ENCODE assay signal across 16 cellular contexts in genomic region chr7:155793720-155794119, GRCh38. TPM values are rescaled to one million over a fixed set of nuclear protein-coding genes. Genes with fewer than 3 reads are reported as not detected.
DNase-seq lines count a peak whose midpoint lies in the region; ATAC-seq and TF ChIP-seq lines count a peak whose summit lies in the region.
"Had no signal": no experiment of that assay in that cellular context is flagged by ENCODE, and none has a peak within 500 bp of the region (broad histone marks: within the 10 kb centered on the region; RNA-seq: fewer than 3 reads in every experiment).

No MANE protein-coding gene starts in this region.

- TF ChIP-seq CTCF in chondrocyte (IDR thresholded peaks at IDR 0.05), result no peak
- TF ChIP-seq CTCF in spleen (IDR thresholded peaks at IDR 0.05 in 8 of 11, conservative IDR thresholded peaks at IDR 0.05 in 3 of 11), result no peak

- intact Hi-C loops in spleen (cut with DNase I; ENCODE audit: low total_unique reads), result loop anchor here (10.0 kb wide), 1 partner anchor 1021 kb away; no protein-coding TSS in a partner anchor

- H3K4me3 Mint-ChIP-seq in chondrocyte (ENCODE audit: unreplicated experiment), result no peak overlapping the region
- H3K4me3 Mint-ChIP-seq in natural killer cell treated with Interleukin-12 subunit alpha and Interleukin-12 subunit beta and Interleukin-15 and Interleukin-18, amount 100 ng/mL, for 72 hours, result no peak overlapping the region
- H3K4me3 Mint-ChIP-seq: CD8-positive, alpha-beta memory T cell had no signal

- DNase-seq in activated CD8-positive, alpha-beta memory T cell treated with anti-CD3 and anti-CD28 coated beads, Interleukin-2, amount 50 U/mL, for 4 hours, result peak; percentile 12
- no peak for DNase-seq in activated CD8-positive, alpha-beta memory T cell treated with anti-CD3 and anti-CD28 coated beads, Interleukin-2, amount 50 U/mL, for 48 hours
- DNase-seq in chondrocyte (ENCODE audit: low spot score) (peak; percentile 69), spleen (peak; percentile 54), NCI-H446 (lab: John Stamatoyannopoulos, UW) (no peak)
- peak; percentile 49 for DNase-seq in natural killer cell treated with Interleukin-12 subunit alpha and Interleukin-12 subunit beta and Interleukin-15 and Interleukin-18, amount 100 ng/mL, for 72 hours (ENCODE audit: low spot score)
- DNase-seq: Caco-2, DND-41, GDM1 had no signal

- H3K36me3 ChIP-seq in spleen, result no peaks in the 10 kb centered on the region

- peaks cover 0 to 50% (median 19%) of the 10 kb centered on the region in 7 donors for H3K27me3 ChIP-seq in spleen (replicated peaks in 1 of 7)

- no peak for TF ChIP-seq POLR2A in spleen (IDR thresholded peaks at IDR 0.05)

- H3K9me3 ChIP-seq in spleen, result no peaks in the 10 kb centered on the region
- H3K9me3 ChIP-seq: Caco-2 had no signal

- peaks cover 4% of the 10 kb centered on the region for H3K27me3 Mint-ChIP-seq in chondrocyte (ENCODE audit: low read depth)
- peaks cover 5 to 7% of the 10 kb centered on the region in 2 donors for H3K27me3 Mint-ChIP-seq in natural killer cell treated with Interleukin-12 subunit alpha and Interleukin-12 subunit beta and Interleukin-15 and Interleukin-18, amount 100 ng/mL, for 72 hours

- no peak overlapping the region for H3K27ac Mint-ChIP-seq in chondrocyte (ENCODE audit: unreplicated experiment)
- H3K27ac Mint-ChIP-seq in natural killer cell treated with Interleukin-12 subunit alpha and Interleukin-12 subunit beta and Interleukin-15 and Interleukin-18, amount 100 ng/mL, for 72 hours, result no peak overlapping the region
- H3K27ac Mint-ChIP-seq: CD8-positive, alpha-beta memory T cell had no signal

- H3K27ac ChIP-seq in spleen, result no peak overlapping the region
- H3K27ac ChIP-seq: 22Rv1, HL-60 had no signal

- peaks cover 5% of the 10 kb centered on the region for H3K9me3 Mint-ChIP-seq in chondrocyte (ENCODE audit: low read depth)
- no peaks in the 10 kb centered on the region for H3K9me3 Mint-ChIP-seq in natural killer cell treated with Interleukin-12 subunit alpha and Interleukin-12 subunit beta and Interleukin-15 and Interleukin-18, amount 100 ng/mL, for 72 hours
- H3K9me3 Mint-ChIP-seq: CD8-positive, alpha-beta memory T cell had no signal

- no peaks in the 10 kb centered on the region for H3K36me3 Mint-ChIP-seq in chondrocyte (ENCODE audit: low read depth)
- H3K36me3 Mint-ChIP-seq in natural killer cell treated with Interleukin-12 subunit alpha and Interleukin-12 subunit beta and Interleukin-15 and Interleukin-18, amount 100 ng/mL, for 72 hours, result no peaks in the 10 kb centered on the region
- H3K36me3 Mint-ChIP-seq: CD8-positive, alpha-beta memory T cell had no signal

- H3K4me3 ChIP-seq in spleen, result no peak overlapping the region

- no peaks in the 10 kb centered on the region for H3K4me1 Mint-ChIP-seq in chondrocyte (ENCODE audit: low read depth)
- no peaks in the 10 kb centered on the region for H3K4me1 Mint-ChIP-seq in natural killer cell treated with Interleukin-12 subunit alpha and Interleukin-12 subunit beta and Interleukin-15 and Interleukin-18, amount 100 ng/mL, for 72 hours (ENCODE audit: low read depth in 2 of 2)

- peaks cover 2 to 14% (median 8%) of the 10 kb centered on the region in 6 donors for H3K4me1 ChIP-seq in spleen

- ATAC-seq in natural killer cell treated with Interleukin-12 subunit alpha and Interleukin-12 subunit beta and Interleukin-15 and Interleukin-18, amount 100 ng/mL, for 72 hours, result peak in 1 of 2 donors; percentile 17
- no peak for ATAC-seq in SK-N-SH treated with all-trans-retinoic acid at 6 μM for 48 hours

- WGBS in spleen, 5 donors, result 77 to 89% (median 83%) methylated on average over 3 to 4 of the region's 4 CpGs

TF ChIP-seq in SK-N-SH treated with all-trans-retinoic acid at 6 μM for 48 hours, 23 proteins besides CTCF, POLR2A, EP300 and RAD21:
- TF ChIP-seq ARNTL (CRISPR knock-in tag; IDR thresholded peaks at IDR 0.05; ENCODE audit: borderline replicate concordance, low read depth), result no peak
- no peak for TF ChIP-seq CREB5 (CRISPR knock-in tag; IDR thresholded peaks at IDR 0.05; ENCODE audit: low read depth)
- TF ChIP-seq TCF4 (CRISPR knock-in tag; IDR thresholded peaks at IDR 0.05; ENCODE audit: borderline replicate concordance), result no peak
- TF ChIP-seq ZNF70 (CRISPR knock-in tag; IDR thresholded peaks at IDR 0.05), result no peak
- TF ChIP-seq CSDC2 (CRISPR knock-in tag; IDR thresholded peaks at IDR 0.05), result no peak
- no peak for TF ChIP-seq ZC3H10 (CRISPR knock-in tag; IDR thresholded peaks at IDR 0.05)
- no peak for TF ChIP-seq ZNF8 (CRISPR knock-in tag; IDR thresholded peaks at IDR 0.05)
- TF ChIP-seq PPARA (CRISPR knock-in tag; IDR thresholded peaks at IDR 0.05; ENCODE audit: borderline replicate concordance), result no peak
- no peak for TF ChIP-seq ISL1 (CRISPR knock-in tag; IDR thresholded peaks at IDR 0.05)
- TF ChIP-seq, protein P1, sequence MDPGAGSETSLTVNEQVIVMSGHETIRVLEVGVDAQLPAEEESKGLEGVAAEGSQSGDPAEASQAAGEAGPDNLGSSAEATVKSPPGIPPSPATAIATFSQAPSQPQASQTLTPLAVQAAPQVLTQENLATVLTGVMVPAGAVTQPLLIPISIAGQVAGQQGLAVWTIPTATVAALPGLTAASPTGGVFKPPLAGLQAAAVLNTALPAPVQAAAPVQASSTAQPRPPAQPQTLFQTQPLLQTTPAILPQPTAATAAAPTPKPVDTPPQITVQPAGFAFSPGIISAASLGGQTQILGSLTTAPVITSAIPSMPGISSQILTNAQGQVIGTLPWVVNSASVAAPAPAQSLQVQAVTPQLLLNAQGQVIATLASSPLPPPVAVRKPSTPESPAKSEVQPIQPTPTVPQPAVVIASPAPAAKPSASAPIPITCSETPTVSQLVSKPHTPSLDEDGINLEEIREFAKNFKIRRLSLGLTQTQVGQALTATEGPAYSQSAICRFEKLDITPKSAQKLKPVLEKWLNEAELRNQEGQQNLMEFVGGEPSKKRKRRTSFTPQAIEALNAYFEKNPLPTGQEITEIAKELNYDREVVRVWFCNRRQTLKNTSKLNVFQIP (CRISPR knock-in tag; IDR thresholded peaks at IDR 0.05; ENCODE audit: borderline replicate concordance, low read depth), result no peak
- no peak for TF ChIP-seq RARB (CRISPR knock-in tag; IDR thresholded peaks at IDR 0.05)
- no peak for TF ChIP-seq ZFP3 (CRISPR knock-in tag; IDR thresholded peaks at IDR 0.05)
- no peak for TF ChIP-seq BACH2 (CRISPR knock-in tag; IDR thresholded peaks at IDR 0.05; ENCODE audit: borderline replicate concordance)
- TF ChIP-seq OSR1 (CRISPR knock-in tag; IDR thresholded peaks at IDR 0.05), result no peak

RNA-seq across cellular contexts. Expression of gene SHH, which starts 18.5 kb away (rescaled TPM):
- total RNA-seq in chondrocyte (not detected in 3 replicates), spleen (not detected)
- total RNA-seq in natural killer cell treated with Interleukin-12 subunit alpha and Interleukin-12 subunit beta and Interleukin-15 and Interleukin-18, amount 100 ng/mL, for 72 hours, result not detected
- not detected for polyA plus RNA-seq in spleen
- total RNA-seq: A673; CD8-positive, alpha-beta memory T cell; H4 had no signal
- polyA plus RNA-seq: BJ; CD8-positive, alpha-beta memory T cell had no signal

Comparison
In these comparisons a context has a peak if more than half of its experiments do, and no peak if none do; other contexts are left out.
1. DNase-seq: peak in activated CD8-positive, alpha-beta memory T cell treated with anti-CD3 and anti-CD28 coated beads, Interleukin-2, amount 50 U/mL, for 4 hours (single experiment), chondrocyte (single experiment), natural killer cell treated with Interleukin-12 subunit alpha and Interleukin-12 subunit beta and Interleukin-15 and Interleukin-18, amount 100 ng/mL, for 72 hours (single experiment) and spleen (single experiment); none in activated CD8-positive, alpha-beta memory T cell treated with anti-CD3 and anti-CD28 coated beads, Interleukin-2, amount 50 U/mL, for 48 hours (single experiment) and NCI-H446 (0 of 2).